ENCODE assay signal across 8 cellular contexts in genomic region chr3:40476478-40477470, GRCh38. TPM values are rescaled to one million over a fixed set of nuclear protein-coding genes. Genes with fewer than 3 reads are reported as not detected.
DNase-seq lines count a peak whose midpoint lies in the region; ATAC-seq lines count a peak whose summit lies in the region.

ZNF619 (plus strand) TSS chr3:40477122; CDS start chr3:40477980, 858 bp downstream.

- H3K27ac Mint-ChIP-seq in naive thymus-derived CD8-positive, alpha-beta T cell = peak within 1 kb of the TSS; percentile 85 to 98 (median 96)

- peaks cover 12 to 29% (median 24%) of the 10 kb centered on the region in 4 donors for H3K4me1 Mint-ChIP-seq in naive thymus-derived CD8-positive, alpha-beta T cell

- peak within 1 kb of the TSS; percentile 77 for H3K27ac ChIP-seq in subcutaneous abdominal adipose tissue (ENCODE audit: low read depth, low read length)

- peak within 1 kb of the TSS; percentile 92 to 96 (median 95) for H3K4me3 ChIP-seq in subcutaneous abdominal adipose tissue (ENCODE audit: low read depth in 1 of 5, low read length in 5 of 5)

- POLR2A ChIA-PET in naive thymus-derived CD8-positive, alpha-beta T cell (lab: Charles Lee) = interaction anchor here (0.6 to 3.6 kb wide), 8 partner anchors 12 to 48 kb away, joined by 3 to 21 read pairs (median 6); partner anchors contain the start of genes RPL14, ZNF620 and ZNF621

- peak within 1 kb of the TSS; percentile 88 to 96 (median 93) for H3K4me3 Mint-ChIP-seq in naive thymus-derived CD8-positive, alpha-beta T cell

- H3K27me3 Mint-ChIP-seq in naive thymus-derived CD8-positive, alpha-beta T cell = no peaks in the 10 kb centered on the region

- H3K36me3 Mint-ChIP-seq in naive thymus-derived CD8-positive, alpha-beta T cell = peaks cover 5 to 27% (median 20%) of the 10 kb centered on the region in 3 donors

- no peaks in the 10 kb centered on the region for H3K27me3 ChIP-seq in subcutaneous abdominal adipose tissue (ENCODE audit: control insufficient read depth in 5 of 5, insufficient read depth in 4 of 5, low read length in 5 of 5)

- no peaks in the 10 kb centered on the region for H3K9me3 Mint-ChIP-seq in naive thymus-derived CD8-positive, alpha-beta T cell

- ATAC-seq in GM19395 (IDR thresholded peaks at IDR 0.05; ENCODE audit: unreplicated experiment) = peak; percentile 88
- ATAC-seq in naive thymus-derived CD8-positive, alpha-beta T cell = peak; percentile 80 to 89

- no peaks in the 10 kb centered on the region for H3K9me3 ChIP-seq in subcutaneous abdominal adipose tissue (ENCODE audit: control insufficient read depth in 5 of 5, low read length in 5 of 5)

- peaks cover 6 to 24% (median 13%) of the 10 kb centered on the region in 5 donors for H3K36me3 ChIP-seq in subcutaneous abdominal adipose tissue (ENCODE audit: control insufficient read depth in 5 of 5, insufficient read depth in 5 of 5, low read length in 5 of 5)

- H3K4me1 ChIP-seq in subcutaneous abdominal adipose tissue (ENCODE audit: control insufficient read depth in 5 of 5, insufficient read depth in 5 of 5, low read length in 5 of 5) = peaks cover 3 to 11% (median 9%) of the 10 kb centered on the region in 5 donors

- peak within 1 kb of the TSS; percentile 88 to 99 (median 92) for H3K9ac ChIP-seq in subcutaneous abdominal adipose tissue (ENCODE audit: low read length in 5 of 5)

- peak; percentile 67 for DNase-seq in Caki2 (ENCODE audit: low read depth)
- peak; percentile 61 for DNase-seq in HK-2 (ENCODE audit: unreplicated experiment)
- DNase-seq in OCI-M2 (lab: John Stamatoyannopoulos, UW; ENCODE audit: unreplicated experiment) = peak; percentile 64
- DNase-seq in activated T-helper 9 cell treated with anti-CD3 and anti-CD28 coated beads, Interleukin-2, amount 50 U/mL, for 16 hours (ENCODE audit: low read depth) = peak; percentile 21
- DNase-seq in fibroblast of peridontal ligament (ENCODE audit: extremely low read depth) = peak; percentile 83
- peak; percentile 9 to 74 (median 44) for DNase-seq in naive thymus-derived CD8-positive, alpha-beta T cell

- in situ Hi-C loops in Caki2 (cut with HindIII; ENCODE audit: low pct_unique_long_range_greater_than_20kb, low sequenced_read_pairs) = no loop called here

RNA-seq across cellular contexts. Expression of gene ZNF619, which starts in this region (rescaled TPM):
- total RNA-seq in Caki2 (2014; rRNA removed; shearing (Covaris generic); ENCODE audit: low replicate concordance) = 1.3 and 3.0 TPM in 2 replicates
- total RNA-seq in naive thymus-derived CD8-positive, alpha-beta T cell = 10 to 100 TPM; 11.3 to 14.2 TPM
- 1 to 10 TPM; 2.3 to 3.1 (median 3.0) TPM for polyA plus RNA-seq in naive thymus-derived CD8-positive, alpha-beta T cell

Comparison
In these comparisons a context has a peak if more than half of its experiments do, and no peak if none do; other contexts are left out.
1. Peak in every context shown above with its lines: DNase-seq, ATAC-seq, H3K4me3 ChIP-seq and H3K27ac ChIP-seq.
2. DNase-seq: peak in every context shown above with its lines; median percentile 83 in fibroblast of peridontal ligament; 67 in Caki2; 64 in OCI-M2; 61 in HK-2; 44 in naive thymus-derived CD8-positive, alpha-beta T cell; 21 in activated T-helper 9 cell treated with anti-CD3 and anti-CD28 coated beads, Interleukin-2, amount 50 U/mL, for 16 hours.